In genomic region chr3:15989419-15989818, GRCh38 we compare ENCODE assay signal across 2 cellular contexts.
TF ChIP-seq lines count a peak whose summit lies in the region.

No MANE protein-coding gene starts in this region.

TF ChIP-seq in IMR-90, 13 proteins besides CTCF, POLR2A, EP300 and RAD21 (continued from another document):
- no peak for TF ChIP-seq USF2 (IDR thresholded peaks at IDR 0.05; ENCODE audit: low read depth, low read length)
- no peak for TF ChIP-seq MXI1 (IDR thresholded peaks at IDR 0.05; ENCODE audit: borderline replicate concordance, low read depth, low read length)
- TF ChIP-seq CEBPB (IDR thresholded peaks at IDR 0.05; ENCODE audit: low read depth, low read length): no peak
- TF ChIP-seq MAZ (IDR thresholded peaks at IDR 0.05; ENCODE audit: borderline replicate concordance, low read depth, low read length): no peak
- TF ChIP-seq SMC3 (IDR thresholded peaks at IDR 0.05; ENCODE audit: low read depth, low read length): no peak
- TF ChIP-seq BHLHE40 (IDR thresholded peaks at IDR 0.05; ENCODE audit: low read depth, low read length): no peak
- TF ChIP-seq RFX5 (IDR thresholded peaks at IDR 0.05; ENCODE audit: low read depth, low read length): no peak
- no peak for TF ChIP-seq NFE2L2 (IDR thresholded peaks at IDR 0.05; ENCODE audit: low read depth, low read length)
- no peak for TF ChIP-seq RCOR1 (IDR thresholded peaks at IDR 0.05; ENCODE audit: insufficient replicate concordance, low read length)

TF ChIP-seq in K562, 482 proteins besides CTCF, POLR2A, EP300 and RAD21 (continued from another document):
- TF ChIP-seq MTA3 (IDR thresholded peaks at IDR 0.05; ENCODE audit: borderline replicate concordance): no peak
- no peak for TF ChIP-seq SNAPC5 (CRISPR knock-in tag; IDR thresholded peaks at IDR 0.05)
- no peak for TF ChIP-seq CHD4 (IDR thresholded peaks at IDR 0.05; ENCODE audit: insufficient read depth, insufficient replicate concordance, low read depth, low read length, poor library complexity, severe bottlenecking)
- no peak for TF ChIP-seq ZNF23 (CRISPR knock-in tag; IDR thresholded peaks at IDR 0.05)
- no peak for TF ChIP-seq TAF15 (IDR thresholded peaks at IDR 0.05; ENCODE audit: low read depth, low read length)
- no peak for TF ChIP-seq CBX5 (IDR thresholded peaks at IDR 0.05; ENCODE audit: borderline replicate concordance, low read depth)
- TF ChIP-seq ESRRA (IDR thresholded peaks at IDR 0.05; ENCODE audit: borderline replicate concordance, low read depth): no peak
